2 cellular contexts compared by ENCODE assay signal in genomic region chrX:101564651-101565050, GRCh38.
A peak's percentile ranks its signal among the peaks of the same experiment; 100 is the strongest.
TF ChIP-seq lines count a peak whose summit lies in the region.

No MANE protein-coding gene starts in this region.

TF ChIP-seq in A549, 52 proteins besides CTCF, POLR2A, EP300 and RAD21:
- no peak for TF ChIP-seq ZFP36 (IDR thresholded peaks at IDR 0.05; ENCODE audit: borderline replicate concordance, partially characterized antibody)
- TF ChIP-seq MAFK (IDR thresholded peaks at IDR 0.05; ENCODE audit: partially characterized antibody) = peak; percentile 83

TF ChIP-seq in IMR-90, 13 proteins besides CTCF, POLR2A, EP300 and RAD21:
- no peak for TF ChIP-seq RCOR1 (IDR thresholded peaks at IDR 0.05; ENCODE audit: insufficient replicate concordance, low read length)
- no peak for TF ChIP-seq FOS (IDR thresholded peaks at IDR 0.05; ENCODE audit: low read depth, low read length)
- TF ChIP-seq MAZ (IDR thresholded peaks at IDR 0.05; ENCODE audit: borderline replicate concordance, low read depth, low read length) = no peak
- TF ChIP-seq MAFK (IDR thresholded peaks at IDR 0.05; ENCODE audit: low read depth, low read length) = peak; percentile 91
TF ChIP-seq in IMR-90: peak in this region for 1.
